23 cellular contexts compared by ENCODE assay signal in the genomic region with DNA sequence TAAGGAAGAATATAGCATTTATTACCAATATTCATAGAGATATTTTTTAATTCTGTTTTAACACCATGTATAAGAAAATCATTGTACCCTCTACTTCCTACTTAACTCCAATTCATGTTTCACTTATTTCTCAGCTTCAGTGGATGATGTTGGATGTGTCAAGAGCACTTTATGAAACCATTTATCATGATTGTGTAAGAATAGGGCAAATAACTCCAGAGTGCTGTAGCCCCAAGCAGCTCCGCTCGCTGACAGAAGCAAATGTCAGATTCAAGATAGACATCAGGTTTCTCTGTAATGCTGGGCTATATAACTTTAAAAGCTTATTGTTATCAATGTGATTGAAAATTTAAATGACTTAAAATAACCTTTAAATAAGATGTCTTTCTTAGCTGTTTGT. TPM values are rescaled to one million over a fixed set of nuclear protein-coding genes. Genes with fewer than 3 reads are reported as not detected.
DNase-seq lines count a peak whose midpoint lies in the region; ATAC-seq and TF ChIP-seq lines count a peak whose summit lies in the region.
"Had no signal": no experiment of that assay in that cellular context is flagged by ENCODE, and none has a peak within 500 bp of the region (broad histone marks: within the 10 kb centered on the region; RNA-seq: fewer than 3 reads in every experiment).

No MANE protein-coding gene starts in this region.

- H3K4me2 ChIP-seq in smooth muscle cell = no peak overlapping the region

- H4K20me1 ChIP-seq in smooth muscle cell (ENCODE audit: low read depth) = no peaks in the 10 kb centered on the region

- no peaks in the 10 kb centered on the region; the same call in 1 of the 2 replicates for H3K9me3 ChIP-seq in HEK293 (ENCODE audit: control insufficient read depth, insufficient read depth, low read depth, low read length)
- H3K9me3 ChIP-seq in smooth muscle cell (replicated peaks; ENCODE audit: low read depth) = no peaks in the 10 kb centered on the region
- H3K9me3 ChIP-seq in aorta (ENCODE audit: control insufficient read depth, low read length) = peaks cover 1% of the 10 kb centered on the region
- H3K9me3 ChIP-seq: tibial artery had no signal

- H3K79me2 ChIP-seq in smooth muscle cell (ENCODE audit: low read depth) = no peaks in the 10 kb centered on the region

- CTCF ChIA-PET in HEK293 (lab: Yijun Ruan, JAX) = interaction anchor here (1.0 to 1.1 kb wide), 2 partner anchors 15 to 110 kb away, joined by 3 to 4 read pairs; no protein-coding TSS in a partner anchor

- H3K36me3 ChIP-seq in HEK293 (ENCODE audit: control insufficient read depth in 2 of 2, insufficient read depth in 1 of 2, low read length in 2 of 2) = no peaks in the 10 kb centered on the region
- H3K36me3 ChIP-seq in smooth muscle cell (ENCODE audit: low read depth) = no peaks in the 10 kb centered on the region
- no peaks in the 10 kb centered on the region for H3K36me3 ChIP-seq in aorta (ENCODE audit: control insufficient read depth in 1 of 2, insufficient read depth in 2 of 2, low read length in 1 of 2)
- H3K36me3 ChIP-seq: tibial artery had no signal

- H3K27ac ChIP-seq in HEK293 (ENCODE audit: extremely low read depth, low read depth, low read length) (no peak overlapping the region), smooth muscle cell (ENCODE audit: low read depth) (no peak overlapping the region), aorta (ENCODE audit: low read depth in 1 of 2, low read length in 2 of 2) (no peak overlapping the region)
- H3K27ac ChIP-seq: epithelial cell of prostate, tibial artery had no signal

- 79% methylated on average over 2 of the region's 2 CpGs for WGBS in smooth muscle cell (ENCODE audit: low lambda C conversion rate)
- WGBS in aorta, 2 donors = 89 to 93% methylated on average over 2 of the region's 2 CpGs

- H3K4me3 ChIP-seq in HEK293 (ENCODE audit: low read depth, low read length) (no peak overlapping the region), smooth muscle cell (no peak overlapping the region), aorta (ENCODE audit: low read length in 2 of 2) (no peak overlapping the region)
- H3K4me3 ChIP-seq: tibial artery had no signal

- no peak for TF ChIP-seq CTCF in HEK293 (tag by site-specific recombination; IDR thresholded peaks at IDR 0.05)
- no peak for TF ChIP-seq CTCF in smooth muscle cell (IDR thresholded peaks at IDR 0.05; ENCODE audit: borderline replicate concordance, insufficient read depth, poor library complexity, severe bottlenecking)

- peak; percentile 30 for DNase-seq in NCI-H2227 (lab: John Stamatoyannopoulos, UW; ENCODE audit: unreplicated experiment)
- no peak for DNase-seq in left ventricle myocardium superior
- no peak for DNase-seq in smooth muscle cell (lab: John Stamatoyannopoulos, UW; ENCODE audit: unreplicated experiment)
- DNase-seq in aorta = no peak
- no peak for DNase-seq in middle frontal gyrus (ENCODE audit: extremely low spot score, low spot score)
- DNase-seq: activated naive CD4-positive, alpha-beta T cell; activated T-cell treated with anti-CD3 and anti-CD28 coated beads, Interleukin-2, amount 50 U/mL, for 1 hour; amygdala; central memory CD4-positive, alpha-beta T cell; dermis blood vessel endothelial cell; EL; mammary epithelial cell; NCI-H2171; RPMI8226; stimulated activated CD4-positive, alpha-beta T cell treated with anti-CD3 and anti-CD28 coated beads, Interleukin-4, amount 100 ng/mL, for 4 hours; stimulated activated naive CD8-positive, alpha-beta T cell treated with anti-CD3 and anti-CD28 coated beads, Interleukin-15, Interleukin-2, amounts not matched to agents 100 U/mL and 50 U/mL, for 24 hours; T1000; tibial artery had no signal

- H2AFZ ChIP-seq in smooth muscle cell (ENCODE audit: low read depth) = no peak overlapping the region

- H3K9ac ChIP-seq in smooth muscle cell (ENCODE audit: low read depth) = no peak overlapping the region

- POLR2A ChIA-PET in HEK293 (lab: Yijun Ruan, JAX) = no interaction called here

- peaks cover 3% of the 10 kb centered on the region for H3F3A ChIP-seq in smooth muscle cell (ENCODE audit: low read depth)

- H3K27me3 ChIP-seq in smooth muscle cell (ENCODE audit: low read depth) (no peaks in the 10 kb centered on the region), aorta (ENCODE audit: control insufficient read depth in 1 of 2, insufficient read depth in 2 of 2, low read length in 1 of 2) (no peaks in the 10 kb centered on the region)
- H3K27me3 ChIP-seq: tibial artery had no signal

- intact Hi-C loops in left ventricle myocardium superior (cut with micrococcal nuclease) = no loop called here
- intact Hi-C loops in aorta (cut with DNase I) = no loop called here

- H3K4me1 ChIP-seq in HEK293 (ENCODE audit: control insufficient read depth, insufficient read depth, low read length) (peaks cover 13% of the 10 kb centered on the region), smooth muscle cell (ENCODE audit: low read depth) (no peaks in the 10 kb centered on the region), aorta (ENCODE audit: control insufficient read depth in 1 of 2, insufficient read depth in 2 of 2, low read length in 2 of 2) (peaks cover 0 to 2% of the 10 kb centered on the region in 2 donors)

- ATAC-seq in SK-N-SH treated with all-trans-retinoic acid at 6 μM for 48 hours = no peak
- peak; percentile 51 for ATAC-seq in left ventricle myocardium superior
- no peak for ATAC-seq in aorta (ENCODE audit: low FRiP score)
- ATAC-seq in GM19455 (IDR thresholded peaks at IDR 0.05; ENCODE audit: unreplicated experiment) = no peak
- ATAC-seq: activated CD4-positive, CD25-positive, alpha-beta regulatory T cell treated with anti-CD3 and anti-CD28 coated beads, Interleukin-2, amount 50 U/mL, for 24 hours; stimulated activated naive CD8-positive, alpha-beta T cell treated with anti-CD3 and anti-CD28 coated beads, Interleukin-15, Interleukin-2, amounts not matched to agents 100 U/mL and 50 U/mL, for 24 hours had no signal

TF ChIP-seq in HEK293, 187 proteins besides CTCF, POLR2A, EP300 and RAD21 (continues in another document):
- TF ChIP-seq ZFP37 (tag by site-specific recombination; IDR thresholded peaks at IDR 0.05) = no peak
- TF ChIP-seq HOXA7 (CRISPR knock-in tag; IDR thresholded peaks at IDR 0.05; ENCODE audit: borderline replicate concordance) = no peak
- no peak for TF ChIP-seq ZNF169 (tag by site-specific recombination; IDR thresholded peaks at IDR 0.05)
- no peak for TF ChIP-seq ZNF501 (tag by site-specific recombination; IDR thresholded peaks at IDR 0.05)
- no peak for TF ChIP-seq ZNF530 (tag by site-specific recombination; IDR thresholded peaks at IDR 0.05; ENCODE audit: low read depth)
- TF ChIP-seq ZNF555 (tag by site-specific recombination; conservative IDR thresholded peaks at IDR 0.05) = no peak
- TF ChIP-seq, protein P1, sequence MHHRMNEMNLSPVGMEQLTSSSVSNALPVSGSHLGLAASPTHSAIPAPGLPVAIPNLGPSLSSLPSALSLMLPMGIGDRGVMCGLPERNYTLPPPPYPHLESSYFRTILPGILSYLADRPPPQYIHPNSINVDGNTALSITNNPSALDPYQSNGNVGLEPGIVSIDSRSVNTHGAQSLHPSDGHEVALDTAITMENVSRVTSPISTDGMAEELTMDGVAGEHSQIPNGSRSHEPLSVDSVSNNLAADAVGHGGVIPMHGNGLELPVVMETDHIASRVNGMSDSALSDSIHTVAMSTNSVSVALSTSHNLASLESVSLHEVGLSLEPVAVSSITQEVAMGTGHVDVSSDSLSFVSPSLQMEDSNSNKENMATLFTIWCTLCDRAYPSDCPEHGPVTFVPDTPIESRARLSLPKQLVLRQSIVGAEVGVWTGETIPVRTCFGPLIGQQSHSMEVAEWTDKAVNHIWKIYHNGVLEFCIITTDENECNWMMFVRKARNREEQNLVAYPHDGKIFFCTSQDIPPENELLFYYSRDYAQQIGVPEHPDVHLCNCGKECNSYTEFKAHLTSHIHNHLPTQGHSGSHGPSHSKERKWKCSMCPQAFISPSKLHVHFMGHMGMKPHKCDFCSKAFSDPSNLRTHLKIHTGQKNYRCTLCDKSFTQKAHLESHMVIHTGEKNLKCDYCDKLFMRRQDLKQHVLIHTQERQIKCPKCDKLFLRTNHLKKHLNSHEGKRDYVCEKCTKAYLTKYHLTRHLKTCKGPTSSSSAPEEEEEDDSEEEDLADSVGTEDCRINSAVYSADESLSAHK (tag by site-specific recombination; IDR thresholded peaks at IDR 0.05) = no peak
- no peak for TF ChIP-seq MEIS1 (CRISPR knock-in tag; IDR thresholded peaks at IDR 0.05; ENCODE audit: borderline replicate concordance)
- TF ChIP-seq HOXC10 (CRISPR knock-in tag; IDR thresholded peaks at IDR 0.05) = no peak

TF ChIP-seq in SK-N-SH treated with all-trans-retinoic acid at 6 μM for 48 hours, 23 proteins besides CTCF, POLR2A, EP300 and RAD21:
- TF ChIP-seq ISL1 (CRISPR knock-in tag; IDR thresholded peaks at IDR 0.05) (peak; percentile 75), ZC3H10 (CRISPR knock-in tag; IDR thresholded peaks at IDR 0.05) (no peak)
- TF ChIP-seq, protein P2, sequence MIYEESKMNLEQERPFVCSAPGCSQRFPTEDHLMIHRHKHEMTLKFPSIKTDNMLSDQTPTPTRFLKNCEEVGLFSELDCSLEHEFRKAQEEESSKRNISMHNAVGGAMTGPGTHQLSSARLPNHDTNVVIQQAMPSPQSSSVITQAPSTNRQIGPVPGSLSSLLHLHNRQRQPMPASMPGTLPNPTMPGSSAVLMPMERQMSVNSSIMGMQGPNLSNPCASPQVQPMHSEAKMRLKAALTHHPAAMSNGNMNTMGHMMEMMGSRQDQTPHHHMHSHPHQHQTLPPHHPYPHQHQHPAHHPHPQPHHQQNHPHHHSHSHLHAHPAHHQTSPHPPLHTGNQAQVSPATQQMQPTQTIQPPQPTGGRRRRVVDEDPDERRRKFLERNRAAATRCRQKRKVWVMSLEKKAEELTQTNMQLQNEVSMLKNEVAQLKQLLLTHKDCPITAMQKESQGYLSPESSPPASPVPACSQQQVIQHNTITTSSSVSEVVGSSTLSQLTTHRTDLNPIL (CRISPR knock-in tag; IDR thresholded peaks at IDR 0.05; ENCODE audit: low read depth) = 0 out of 2 replicates have a peak, but pooled peaks have one; percentile 19

RNA-seq across cellular contexts. Expression of gene MAST4, which starts 50.4 kb away (rescaled TPM):
- total RNA-seq in left ventricle myocardium superior = 51.5 TPM
- total RNA-seq in smooth muscle cell = 19.1 and 24.0 TPM in 2 replicates
- polyA plus RNA-seq in smooth muscle cell = 6.3 and 12.2 TPM in 2 replicates
- total RNA-seq in aorta = 10 to 100 TPM; 40.8 to 66.5 TPM
- polyA plus RNA-seq in aorta = 1 to 10 TPM; 2.4 to 9.0 TPM
